In genomic region chrX:3712080-3712869, GRCh38 we compare ENCODE assay signal across 7 cellular contexts. TPM values are rescaled to one million over a fixed set of nuclear protein-coding genes. Genes with fewer than 3 reads are reported as not detected.
DNase-seq lines count a peak whose midpoint lies in the region; ATAC-seq lines count a peak whose summit lies in the region.

No MANE protein-coding gene starts in this region.

- H3K4me1 ChIP-seq in ectodermal cell (ENCODE audit: control insufficient read depth, insufficient read depth, low read length), result no peaks in the 10 kb centered on the region

- DNase-seq in SK-N-MC (ENCODE audit: low read depth, low spot score) (no peak), myocyte (ENCODE audit: low read depth) (peak; percentile 59), NCI-H510A treated with DMSO at 0.1 percent for 48 hours (lab: John Stamatoyannopoulos, UW) (no peak), KG1 (lab: John Stamatoyannopoulos, UW) (no peak)

- H3K9me3 ChIP-seq in SK-N-MC (ENCODE audit: low read depth, low read length), result no peaks in the 10 kb centered on the region
- no peaks in the 10 kb centered on the region for H3K9me3 ChIP-seq in ectodermal cell (ENCODE audit: control insufficient read depth, low read length)

- peak overlapping the region; percentile 85 for H3K9ac ChIP-seq in SK-N-MC (ENCODE audit: insufficient read length)

- 2% methylated on average over 38 of the region's 38 CpGs for WGBS in ectodermal cell, 2 experiments

- H3K36me3 ChIP-seq in SK-N-MC (ENCODE audit: insufficient read depth, low read length) (no peaks in the 10 kb centered on the region), ectodermal cell (ENCODE audit: control insufficient read depth, insufficient read depth, low read length) (no peaks in the 10 kb centered on the region)

- peak; percentile 16 for ATAC-seq in GM18517 (IDR thresholded peaks at IDR 0.05; ENCODE audit: unreplicated experiment)
- ATAC-seq in HG02840 (IDR thresholded peaks at IDR 0.05; ENCODE audit: low FRiP score, unreplicated experiment), result peak; percentile 17

- H3K27me3 ChIP-seq in ectodermal cell (ENCODE audit: control insufficient read depth, insufficient read depth, low read length, poor library complexity, severe bottlenecking), result peaks cover 36% of the 10 kb centered on the region

- H3K27ac ChIP-seq in SK-N-MC, result no peak overlapping the region
- no peak overlapping the region for H3K27ac ChIP-seq in ectodermal cell (ENCODE audit: insufficient read depth, low read depth, low read length, poor library complexity, severe bottlenecking)

- H3K4me3 ChIP-seq in SK-N-MC (peak overlapping the region; percentile 88), ectodermal cell (ENCODE audit: insufficient read depth, low read depth, low read length) (peak overlapping the region; percentile 57)

RNA-seq across cellular contexts. Expression of gene PRKX, which starts 1.2 kb away (rescaled TPM):
- 21.2 TPM for polyA plus RNA-seq in ectodermal cell (2013, experiment 1 of 4)
- 18.3 TPM for polyA plus RNA-seq in ectodermal cell (2013, experiment 2 of 4)
- polyA plus RNA-seq in ectodermal cell (2013, experiment 3 of 4), result 16.4 TPM
- polyA plus RNA-seq in ectodermal cell (2013, experiment 4 of 4), result 16.0 TPM
- 23.5 and 57.6 TPM in 2 replicates for total RNA-seq in myocyte
- polyA plus RNA-seq in myocyte (2012), result 10.7 TPM
